Comparison of ENCODE assay signal across 25 cellular contexts in the genomic region with DNA sequence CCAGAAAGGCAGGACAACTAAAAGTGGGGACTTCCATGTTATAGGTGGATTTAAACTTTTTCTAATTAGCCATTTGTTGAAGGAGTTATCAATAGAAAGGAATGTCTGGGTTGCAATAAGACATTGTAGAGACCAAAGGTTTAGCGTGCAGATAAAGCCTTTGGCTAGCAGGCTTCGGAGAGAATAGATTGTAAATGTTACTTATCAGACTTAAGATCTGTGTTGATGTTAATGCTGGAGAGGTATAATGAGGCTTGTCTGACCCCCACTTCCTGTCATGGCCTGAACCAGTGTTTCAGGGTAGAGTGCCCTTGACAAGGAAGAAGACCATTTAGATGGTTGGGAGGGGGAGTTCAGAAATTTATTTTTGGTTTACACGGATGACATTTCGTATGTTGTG.
DNase-seq lines count a peak whose midpoint lies in the region; ATAC-seq, FAIRE-seq and TF ChIP-seq lines count a peak whose summit lies in the region.
"Had no signal": no experiment of that assay in that cellular context is flagged by ENCODE, and none has a peak within 500 bp of the region (broad histone marks: within the 10 kb centered on the region; RNA-seq: fewer than 3 reads in every experiment).

No MANE protein-coding gene starts in this region.

- no peak overlapping the region for H4K5ac ChIP-seq in mesendoderm (ENCODE audit: low read length)

- H3K27me3 ChIP-seq in HAP-1 (ENCODE audit: low read depth) (no peaks in the 10 kb centered on the region), Loucy (ENCODE audit: insufficient read depth, low read length, poor library complexity, severe bottlenecking) (no peaks in the 10 kb centered on the region), astrocyte (ENCODE audit: insufficient read depth, low read length) (no peaks in the 10 kb centered on the region), mesendoderm (ENCODE audit: insufficient read depth, low read length, poor library complexity) (no peaks in the 10 kb centered on the region)
- H3K27me3 ChIP-seq: BLaER1 treated with 17β-estradiol and CSF1 and Interleukin-3, amounts not matched to agents 10 nM and 100 nM had no signal

- H3K27me3 Mint-ChIP-seq in astrocyte (ENCODE audit: low read depth, unreplicated experiment): no peaks in the 10 kb centered on the region
- H3K27me3 Mint-ChIP-seq: B cell; CD4-positive, alpha-beta T cell had no signal

- WGBS in mesendoderm (ENCODE audit: extremely low coverage, insufficient coverage, low lambda C conversion rate): no CpG with 5 or more reads among the region's 4 CpGs

- H3K4me3 Mint-ChIP-seq in astrocyte (ENCODE audit: unreplicated experiment): no peak overlapping the region
- H3K4me3 Mint-ChIP-seq: B cell; CD4-positive, alpha-beta T cell; CD8-positive, alpha-beta T cell had no signal

- no peak overlapping the region for H3K56ac ChIP-seq in mesendoderm (ENCODE audit: low read length)

- H2AFZ ChIP-seq in Loucy (ENCODE audit: low read length): no peak overlapping the region
- no peak overlapping the region for H2AFZ ChIP-seq in astrocyte (ENCODE audit: low read depth, low read length)

- no peaks in the 10 kb centered on the region for H3K79me2 ChIP-seq in Loucy (ENCODE audit: insufficient read depth, low read length)
- no peaks in the 10 kb centered on the region for H3K79me2 ChIP-seq in astrocyte (ENCODE audit: insufficient read depth, low read length)
- no peaks in the 10 kb centered on the region for H3K79me2 ChIP-seq in mesendoderm (ENCODE audit: control insufficient read depth, insufficient read depth, low read length)

- H3K79me1 ChIP-seq in mesendoderm (ENCODE audit: low read length): no peaks in the 10 kb centered on the region

- no peaks in the 10 kb centered on the region for H4K20me1 ChIP-seq in Loucy (ENCODE audit: insufficient read depth, low read length, poor library complexity, severe bottlenecking)
- no peaks in the 10 kb centered on the region for H4K20me1 ChIP-seq in astrocyte (ENCODE audit: insufficient read depth, low read length)
- H4K20me1 ChIP-seq: BLaER1 treated with 17β-estradiol and CSF1 and Interleukin-3, amounts not matched to agents 10 nM and 100 nM had no signal

- no peak overlapping the region for H2BK5ac ChIP-seq in mesendoderm (ENCODE audit: low read length)

- no peak overlapping the region for H4K8ac ChIP-seq in mesendoderm (ENCODE audit: low read depth, low read length)

- no peak overlapping the region for H2AK5ac ChIP-seq in mesendoderm (ENCODE audit: low read length)

- H3K4me3 ChIP-seq in HAP-1 (no peak overlapping the region), Loucy (ENCODE audit: low read length, poor library complexity, severe bottlenecking) (peak overlapping the region; percentile 25), astrocyte (ENCODE audit: insufficient read depth, low read depth, low read length) (no peak overlapping the region), mesendoderm (ENCODE audit: low read length) (no peak overlapping the region)
- H3K4me3 ChIP-seq: A549; BLaER1 treated with 17β-estradiol and CSF1 and Interleukin-3, amounts not matched to agents 10 nM and 100 nM; GM12878 had no signal

- peaks cover 3% of the 10 kb centered on the region for H3K36me3 Mint-ChIP-seq in astrocyte (ENCODE audit: low read depth, unreplicated experiment)

- no peak overlapping the region for H2BK120ac ChIP-seq in mesendoderm (ENCODE audit: low read depth, low read length)

- peak overlapping the region; percentile 53 for H3K4me2 ChIP-seq in Loucy (ENCODE audit: low read depth, low read length, poor library complexity, severe bottlenecking)
- H3K4me2 ChIP-seq in astrocyte (ENCODE audit: low read length): no peak overlapping the region
- H3K4me2 ChIP-seq in mesendoderm (ENCODE audit: low read length): no peak overlapping the region
- H3K4me2 ChIP-seq: A549; BLaER1 treated with 17β-estradiol and CSF1 and Interleukin-3, amounts not matched to agents 10 nM and 100 nM had no signal

- H3K4ac ChIP-seq in mesendoderm (ENCODE audit: low read depth, low read length): no peak overlapping the region

- no peaks in the 10 kb centered on the region for H3F3A ChIP-seq in Loucy (ENCODE audit: low read depth)

- H3K23ac ChIP-seq in mesendoderm (ENCODE audit: low read length): no peak overlapping the region

- DNase-seq in HAP-1 (ENCODE audit: low spot score in 2 of 2) (peak; percentile 22 to 47), astrocyte (ENCODE audit: low read depth) (no peak), mesendoderm (peak; percentile 54), ureter (ENCODE audit: low spot score) (no peak), cortex of kidney (lab: John Stamatoyannopoulos, UW) (no peak)
- no peak for DNase-seq in stimulated activated CD4-positive, alpha-beta T cell treated with anti-CD3 and anti-CD28 coated beads, Interleukin-2, amount 100 ng/mL, for 24 hours
- DNase-seq: AML-193; Caco-2; Calu3; CD4-positive, alpha-beta T cell; CD8-positive, alpha-beta T cell; DMS79; DND-41; EL; GDM1 had no signal

- no peak for ATAC-seq in GM18873 (IDR thresholded peaks at IDR 0.05; ENCODE audit: low FRiP score, unreplicated experiment)
- ATAC-seq: A549; CD8-positive, alpha-beta T cell; GM12878 had no signal

- H3K36me3 ChIP-seq in HAP-1 (replicated peaks) (no peaks in the 10 kb centered on the region), Loucy (ENCODE audit: insufficient read depth, low read length) (no peaks in the 10 kb centered on the region), astrocyte (ENCODE audit: insufficient read depth, low read length) (no peaks in the 10 kb centered on the region), mesendoderm (ENCODE audit: control insufficient read depth, insufficient read depth, low read length) (no peaks in the 10 kb centered on the region)
- H3K36me3 ChIP-seq: BLaER1 treated with 17β-estradiol and CSF1 and Interleukin-3, amounts not matched to agents 10 nM and 100 nM had no signal

- no peaks in the 10 kb centered on the region for H3K9me2 ChIP-seq in Loucy (replicated peaks; ENCODE audit: low read depth, low read length)

- no peaks in the 10 kb centered on the region for H3K4me1 Mint-ChIP-seq in astrocyte (ENCODE audit: low read depth, unreplicated experiment)
- H3K4me1 Mint-ChIP-seq: B cell had no signal

- H3K9ac ChIP-seq in Loucy (ENCODE audit: low read depth, low read length, poor library complexity, severe bottlenecking): no peak overlapping the region
- no peak overlapping the region for H3K9ac ChIP-seq in astrocyte (ENCODE audit: low read length)
- no peak overlapping the region for H3K9ac ChIP-seq in mesendoderm (ENCODE audit: low read length)
- H3K9ac ChIP-seq: BLaER1 treated with 17β-estradiol and CSF1 and Interleukin-3, amounts not matched to agents 10 nM and 100 nM had no signal

- H3K4me1 ChIP-seq in HAP-1: peaks cover 10% of the 10 kb centered on the region
- peaks cover 9% of the 10 kb centered on the region for H3K4me1 ChIP-seq in Loucy (ENCODE audit: insufficient read depth, low read length, poor library complexity, severe bottlenecking)
- H3K4me1 ChIP-seq in astrocyte (ENCODE audit: insufficient read depth, low read length): no peaks in the 10 kb centered on the region
- H3K4me1 ChIP-seq in mesendoderm (ENCODE audit: control insufficient read depth, low read depth, low read length): no peaks in the 10 kb centered on the region
- H3K4me1 ChIP-seq: A549; BLaER1 treated with 17β-estradiol and CSF1 and Interleukin-3, amounts not matched to agents 10 nM and 100 nM; Caco-2 had no signal

- H3K27ac ChIP-seq in astrocyte (ENCODE audit: low read depth, low read length): no peak overlapping the region
- no peak overlapping the region for H3K27ac ChIP-seq in mesendoderm (ENCODE audit: low read depth, low read length)
- H3K27ac ChIP-seq: 22Rv1; A549; BLaER1 treated with 17β-estradiol and CSF1 and Interleukin-3, amounts not matched to agents 10 nM and 100 nM; C4-2B had no signal

- no peaks in the 10 kb centered on the region for H3K9me3 Mint-ChIP-seq in astrocyte (ENCODE audit: unreplicated experiment)
- H3K9me3 Mint-ChIP-seq: CD4-positive, alpha-beta T cell had no signal

- H2BK15ac ChIP-seq in mesendoderm (replicated peaks; ENCODE audit: low read depth): no peak overlapping the region

- H3K18ac ChIP-seq in mesendoderm (ENCODE audit: low read length): no peak overlapping the region

- H3K9me3 ChIP-seq in HAP-1 (no peaks in the 10 kb centered on the region), Loucy (ENCODE audit: insufficient read depth, low read depth, low read length) (no peaks in the 10 kb centered on the region), astrocyte (ENCODE audit: insufficient read depth, low read depth, low read length) (no peaks in the 10 kb centered on the region)
- H3K9me3 ChIP-seq: A549; BLaER1 treated with 17β-estradiol and CSF1 and Interleukin-3, amounts not matched to agents 10 nM and 100 nM; Caco-2 had no signal

- no peak overlapping the region for H3K27ac Mint-ChIP-seq in astrocyte (ENCODE audit: unreplicated experiment)
- H3K27ac Mint-ChIP-seq: B cell; CD4-positive, alpha-beta T cell; CD8-positive, alpha-beta T cell had no signal

- peak; percentile 94 for FAIRE-seq in astrocyte (lab: Jason Lieb, UNC)
- FAIRE-seq: D721Med, GM12878, GM12892 had no signal

- in situ Hi-C loops in HAP-1 (cut with MboI; ENCODE audit: low sequenced_read_pairs): no loop called here

- TF ChIP-seq CTCF in Loucy (conservative IDR thresholded peaks at IDR 0.05; ENCODE audit: low read length): no peak
- no peak for TF ChIP-seq CTCF in astrocyte (IDR thresholded peaks at IDR 0.05; ENCODE audit: insufficient read depth, low read depth, low read length)

Comparison
In these comparisons a context has a peak if more than half of its experiments do, and no peak if none do; other contexts are left out.
1. DNase-seq: peak in HAP-1 (2 of 2) and mesendoderm (single experiment); none in astrocyte (single experiment), stimulated activated CD4-positive, alpha-beta T cell treated with anti-CD3 and anti-CD28 coated beads, Interleukin-2, amount 100 ng/mL, for 24 hours (0 of 2), ureter (single experiment) and cortex of kidney (single experiment).